In the genomic region with DNA sequence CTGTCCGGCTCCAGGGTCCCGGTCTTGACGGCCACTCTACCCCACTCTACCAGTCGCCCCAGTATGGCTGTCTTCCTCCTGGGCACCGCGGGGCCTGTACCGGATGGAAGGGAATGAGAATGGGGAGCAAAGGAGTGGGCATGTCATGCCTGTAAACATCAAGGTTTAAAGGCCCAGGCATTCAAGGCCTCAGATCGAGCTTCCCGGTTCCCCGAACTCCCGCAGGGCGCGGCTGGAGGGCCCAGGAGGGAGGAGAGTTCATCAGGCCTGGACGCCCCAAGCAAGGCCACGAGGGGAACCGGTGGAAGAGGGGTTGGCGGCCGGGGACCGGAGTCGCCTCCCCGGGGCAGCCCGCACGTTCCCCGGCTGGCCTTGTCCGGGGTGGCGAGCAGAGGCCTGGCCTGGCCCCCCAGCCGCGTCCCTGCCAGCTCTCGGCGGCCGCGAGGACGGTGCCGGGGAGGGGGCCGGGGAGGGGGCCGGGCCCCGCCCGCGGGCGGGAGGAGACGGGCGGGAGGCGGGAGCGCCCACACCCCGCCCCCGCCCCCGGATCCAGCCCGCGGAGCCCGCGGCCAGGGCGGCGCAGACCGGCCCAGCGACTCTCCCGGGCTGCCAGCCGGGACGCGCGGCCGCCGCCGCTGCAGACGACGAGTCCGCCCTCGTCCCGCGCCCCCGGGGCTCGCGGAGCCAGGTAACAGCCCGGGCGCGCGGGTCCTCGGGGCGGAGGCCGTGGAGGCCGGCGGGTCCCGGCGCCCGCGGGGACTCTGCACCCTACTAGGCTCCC, we compare ENCODE assay signal across 8 cellular contexts. TPM values are rescaled to one million over a fixed set of nuclear protein-coding genes. Genes with fewer than 3 reads are reported as not detected.
DNase-seq lines count a peak whose midpoint lies in the region; ATAC-seq and TF ChIP-seq lines count a peak whose summit lies in the region.

A gene with protein sequence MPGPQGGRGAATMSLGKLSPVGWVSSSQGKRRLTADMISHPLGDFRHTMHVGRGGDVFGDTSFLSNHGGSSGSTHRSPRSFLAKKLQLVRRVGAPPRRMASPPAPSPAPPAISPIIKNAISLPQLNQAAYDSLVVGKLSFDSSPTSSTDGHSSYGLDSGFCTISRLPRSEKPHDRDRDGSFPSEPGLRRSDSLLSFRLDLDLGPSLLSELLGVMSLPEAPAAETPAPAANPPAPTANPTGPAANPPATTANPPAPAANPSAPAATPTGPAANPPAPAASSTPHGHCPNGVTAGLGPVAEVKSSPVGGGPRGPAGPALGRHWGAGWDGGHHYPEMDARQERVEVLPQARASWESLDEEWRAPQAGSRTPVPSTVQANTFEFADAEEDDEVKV (plus strand): TSS at position 580 of the 781 bp plus-strand sequence. CDS start 5,870 bp downstream, outside the sequence.

- peak within 1 kb of the TSS; percentile 84 for H3K4me3 ChIP-seq in astrocyte of the spinal cord (ENCODE audit: low read depth, low read length)
- H3K4me3 ChIP-seq in psoas muscle: peak within 1 kb of the TSS; percentile 72

- intact Hi-C loops in psoas muscle (cut with DNase I): loop anchor here in 1 of 2 donors (10.0 kb wide), 1 partner anchor 245 kb away; no protein-coding TSS in a partner anchor

- no peaks in the 10 kb centered on the region for H3K36me3 ChIP-seq in psoas muscle (ENCODE audit: insufficient read depth in 1 of 2, low read depth in 1 of 2)

- peak within 1 kb of the TSS; percentile 85 for H3K27ac ChIP-seq in psoas muscle

- DNase-seq in activated T-cell treated with anti-CD3 and anti-CD28 coated beads, Interleukin-2, amount 50 U/mL, for 1 hour: peak; percentile 36
- no peak for DNase-seq in activated T-cell treated with anti-CD3 and anti-CD28 coated beads, Interleukin-2, amount 50 U/mL, for 48 hours
- peak; percentile 59 for DNase-seq in astrocyte of the spinal cord (ENCODE audit: low read depth, low spot score)
- DNase-seq in hypothalamus (lab: John Stamatoyannopoulos, UW): peak in 42 of 51 donors; percentile 17 to 85 (median 59)
- peak; percentile 64 to 75 for DNase-seq in psoas muscle
- no peak for DNase-seq in MV-4-11 (lab: John Stamatoyannopoulos, UW)
- no peak for DNase-seq in SKM-1 treated with dmso at 0.1 percent for 144 hours (lab: John Stamatoyannopoulos, UW; ENCODE audit: unreplicated experiment)
- DNase-seq in SHP77 treated with DMSO at 0.1 percent for 48 hours (lab: John Stamatoyannopoulos, UW): no peak

- H3K4me1 ChIP-seq in psoas muscle: peaks cover 19% of the 10 kb centered on the region

- WGBS in psoas muscle, 3 donors: 8 to 24% (median 16%) methylated on average over 27 to 85 of the region's 85 CpGs

- in situ Hi-C loops in astrocyte of the spinal cord (cut with HindIII; ENCODE audit: low sequenced_read_pairs): no loop called here

- H3K27me3 ChIP-seq in psoas muscle (ENCODE audit: insufficient read depth in 3 of 3, low read length in 2 of 3): peaks cover 0 to 58% (median 12%) of the 10 kb centered on the region in 3 donors

- TF ChIP-seq CTCF in astrocyte of the spinal cord (IDR thresholded peaks at IDR 0.05; ENCODE audit: low read depth, low read length) (no peak), psoas muscle (IDR thresholded peaks at IDR 0.05) (no peak)

- peak; percentile 30 to 38 (median 36) for ATAC-seq in psoas muscle

- no peaks in the 10 kb centered on the region for H3K9me3 ChIP-seq in psoas muscle

RNA-seq across cellular contexts. Expression of the gene that starts here (rescaled TPM):
- 10 to 100 TPM in 2 of 4 donors, 1 to 10 TPM in 2; 6.9 to 13.8 (median 10.7) TPM for total RNA-seq in psoas muscle
- 1 to 10 TPM; 3.8 to 5.9 (median 4.1) TPM for polyA plus RNA-seq in psoas muscle

Comparison
In these comparisons a context has a peak if more than half of its experiments do, and no peak if none do; other contexts are left out.
1. DNase-seq: peak in activated T-cell treated with anti-CD3 and anti-CD28 coated beads, Interleukin-2, amount 50 U/mL, for 1 hour (single experiment), astrocyte of the spinal cord (single experiment), hypothalamus (42 of 51) and psoas muscle (2 of 2); none in activated T-cell treated with anti-CD3 and anti-CD28 coated beads, Interleukin-2, amount 50 U/mL, for 48 hours (0 of 2), MV-4-11 (single experiment), SKM-1 treated with dmso at 0.1 percent for 144 hours (single experiment) and SHP77 treated with DMSO at 0.1 percent for 48 hours (single experiment).